ENCODE assay signal across 1 cellular context in genomic region chr6:27608916-27609883, GRCh38.
A peak's percentile ranks its signal among the peaks of the same experiment; 100 is the strongest.
TF ChIP-seq lines count a peak whose summit lies in the region.

No MANE protein-coding gene starts in this region.

TF ChIP-seq in HEK293, 187 proteins besides CTCF, POLR2A, EP300 and RAD21 (continued from another document):
- TF ChIP-seq REST (tag by site-specific recombination; IDR thresholded peaks at IDR 0.05) (no peak), SP7 (tag by site-specific recombination; IDR thresholded peaks at IDR 0.05) (0 out of 2 replicates have a peak, but pooled peaks have one; percentile 13), ZNF488 (tag by site-specific recombination; IDR thresholded peaks at IDR 0.05) (no peak), ZNF335 (tag by site-specific recombination; conservative IDR thresholded peaks at IDR 0.05) (peak; percentile 28), ZNF654 (tag by site-specific recombination; IDR thresholded peaks at IDR 0.05; ENCODE audit: low read depth) (peak; percentile 88), ZSCAN30 (tag by site-specific recombination; IDR thresholded peaks at IDR 0.05) (peak; percentile 67; the same call in 1 of the 2 replicates), TRIM28 (IDR thresholded peaks at IDR 0.05; ENCODE audit: borderline replicate concordance, low read length) (peak; percentile 50; the same call in 1 of the 2 replicates), PRDM1 (tag by site-specific recombination; IDR thresholded peaks at IDR 0.05) (peak; percentile 88), ZBTB21 (tag by site-specific recombination; IDR thresholded peaks at IDR 0.05) (no peak), ZBTB17 (tag by site-specific recombination; IDR thresholded peaks at IDR 0.05) (peak; percentile 85)
- TF ChIP-seq, protein P1, sequence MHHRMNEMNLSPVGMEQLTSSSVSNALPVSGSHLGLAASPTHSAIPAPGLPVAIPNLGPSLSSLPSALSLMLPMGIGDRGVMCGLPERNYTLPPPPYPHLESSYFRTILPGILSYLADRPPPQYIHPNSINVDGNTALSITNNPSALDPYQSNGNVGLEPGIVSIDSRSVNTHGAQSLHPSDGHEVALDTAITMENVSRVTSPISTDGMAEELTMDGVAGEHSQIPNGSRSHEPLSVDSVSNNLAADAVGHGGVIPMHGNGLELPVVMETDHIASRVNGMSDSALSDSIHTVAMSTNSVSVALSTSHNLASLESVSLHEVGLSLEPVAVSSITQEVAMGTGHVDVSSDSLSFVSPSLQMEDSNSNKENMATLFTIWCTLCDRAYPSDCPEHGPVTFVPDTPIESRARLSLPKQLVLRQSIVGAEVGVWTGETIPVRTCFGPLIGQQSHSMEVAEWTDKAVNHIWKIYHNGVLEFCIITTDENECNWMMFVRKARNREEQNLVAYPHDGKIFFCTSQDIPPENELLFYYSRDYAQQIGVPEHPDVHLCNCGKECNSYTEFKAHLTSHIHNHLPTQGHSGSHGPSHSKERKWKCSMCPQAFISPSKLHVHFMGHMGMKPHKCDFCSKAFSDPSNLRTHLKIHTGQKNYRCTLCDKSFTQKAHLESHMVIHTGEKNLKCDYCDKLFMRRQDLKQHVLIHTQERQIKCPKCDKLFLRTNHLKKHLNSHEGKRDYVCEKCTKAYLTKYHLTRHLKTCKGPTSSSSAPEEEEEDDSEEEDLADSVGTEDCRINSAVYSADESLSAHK (tag by site-specific recombination; IDR thresholded peaks at IDR 0.05), result no peak
- TF ChIP-seq, protein P2, sequence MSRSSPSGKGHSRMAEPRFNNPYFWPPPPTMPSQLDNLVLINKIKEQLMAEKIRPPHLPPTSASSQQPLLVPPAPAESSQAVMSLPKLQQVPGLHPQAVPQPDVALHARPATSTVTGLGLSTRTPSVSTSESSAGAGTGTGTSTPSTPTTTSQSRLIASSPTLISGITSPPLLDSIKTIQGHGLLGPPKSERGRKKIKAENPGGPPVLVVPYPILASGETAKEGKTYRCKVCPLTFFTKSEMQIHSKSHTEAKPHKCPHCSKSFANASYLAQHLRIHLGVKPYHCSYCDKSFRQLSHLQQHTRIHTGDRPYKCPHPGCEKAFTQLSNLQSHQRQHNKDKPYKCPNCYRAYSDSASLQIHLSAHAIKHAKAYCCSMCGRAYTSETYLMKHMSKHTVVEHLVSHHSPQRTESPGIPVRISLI (tag by site-specific recombination; IDR thresholded peaks at IDR 0.05), result 0 out of 2 replicates have a peak, but pooled peaks have one; percentile 42
- TF ChIP-seq, protein P3, sequence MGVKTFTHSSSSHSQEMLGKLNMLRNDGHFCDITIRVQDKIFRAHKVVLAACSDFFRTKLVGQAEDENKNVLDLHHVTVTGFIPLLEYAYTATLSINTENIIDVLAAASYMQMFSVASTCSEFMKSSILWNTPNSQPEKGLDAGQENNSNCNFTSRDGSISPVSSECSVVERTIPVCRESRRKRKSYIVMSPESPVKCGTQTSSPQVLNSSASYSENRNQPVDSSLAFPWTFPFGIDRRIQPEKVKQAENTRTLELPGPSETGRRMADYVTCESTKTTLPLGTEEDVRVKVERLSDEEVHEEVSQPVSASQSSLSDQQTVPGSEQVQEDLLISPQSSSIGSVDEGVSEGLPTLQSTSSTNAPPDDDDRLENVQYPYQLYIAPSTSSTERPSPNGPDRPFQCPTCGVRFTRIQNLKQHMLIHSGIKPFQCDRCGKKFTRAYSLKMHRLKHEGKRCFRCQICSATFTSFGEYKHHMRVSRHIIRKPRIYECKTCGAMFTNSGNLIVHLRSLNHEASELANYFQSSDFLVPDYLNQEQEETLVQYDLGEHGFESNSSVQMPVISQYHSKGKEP (tag by site-specific recombination; IDR thresholded peaks at IDR 0.05), result peak; percentile 71; the same call in 1 of the 2 replicates
